In genomic region chr11:17207317-17208256, GRCh38 we compare ENCODE assay signal across 8 cellular contexts. TPM values are rescaled to one million over a fixed set of nuclear protein-coding genes. Genes with fewer than 3 reads are reported as not detected.
DNase-seq lines count a peak whose midpoint lies in the region; ATAC-seq, FAIRE-seq and TF ChIP-seq lines count a peak whose summit lies in the region.

Gene PIK3C2A, minus strand, starts transcription at chr11:17207986. Its CDS starts 38,245 bp downstream, at chr11:17169741.

- TF ChIP-seq CTCF in BE2C (IDR thresholded peaks at IDR 0.05; ENCODE audit: low read depth, low read length) (no peak), kidney (IDR thresholded peaks at IDR 0.05; ENCODE audit: borderline replicate concordance, extremely low read depth, insufficient read depth) (no peak)

- no peaks in the 10 kb centered on the region for H3K4me1 ChIP-seq in BE2C
- peaks cover 2 to 3% of the 10 kb centered on the region in 2 donors for H3K4me1 ChIP-seq in kidney (ENCODE audit: control insufficient read depth in 1 of 2, insufficient read depth in 1 of 2, low read depth in 1 of 2, low read length in 2 of 2)

- DNase-seq in BE2C = peak; percentile 89
- DNase-seq in GM19239 (ENCODE audit: insufficient read length, low spot score) = peak; percentile 87
- peak; percentile 79 for DNase-seq in NCI-H510A treated with DMSO at 0.1 percent for 48 hours (lab: John Stamatoyannopoulos, UW)
- peak; percentile 89 to 94 for DNase-seq in activated CD4-positive, alpha-beta T cell treated with anti-CD3 and anti-CD28 coated beads for 24 hours (ENCODE audit: low read depth in 2 of 2)
- peak; percentile 97 for DNase-seq in cerebellum (ENCODE audit: low spot score)
- peak; percentile 99 for DNase-seq in kidney
- peak; percentile 99 for DNase-seq in stimulated activated CD4-positive, alpha-beta T cell treated with anti-CD3 and anti-CD28 coated beads, Interleukin-15, amount 100 ng/mL, for 24 hours

- ATAC-seq in HG03442 (IDR thresholded peaks at IDR 0.05; ENCODE audit: unreplicated experiment) = peak; percentile 96

- H3K36me3 ChIP-seq in BE2C (no peaks in the 10 kb centered on the region), kidney (ENCODE audit: control insufficient read depth in 1 of 2, insufficient read depth in 2 of 2, low read length in 2 of 2) (no peaks in the 10 kb centered on the region)

- H3K9me3 ChIP-seq in BE2C (no peaks in the 10 kb centered on the region), kidney (ENCODE audit: control insufficient read depth in 1 of 2, low read length in 2 of 2) (no peaks in the 10 kb centered on the region)

- H3K4me3 ChIP-seq in BE2C (ENCODE audit: low read depth, low read length) = peak within 1 kb of the TSS; percentile 76
- peak within 1 kb of the TSS; percentile 67 to 87 for H3K4me3 ChIP-seq in kidney (ENCODE audit: low read length in 2 of 2)

- intact Hi-C loops in kidney (cut with DNase I) = no loop called here

- peak within 1 kb of the TSS; percentile 87 to 90 for H3K9ac ChIP-seq in kidney (ENCODE audit: low read length in 2 of 2)

- H3K27ac ChIP-seq in kidney (ENCODE audit: low read depth in 2 of 2, low read length in 2 of 2) = peak within 1 kb of the TSS; percentile 94 to 97

- no peaks in the 10 kb centered on the region for H3K27me3 ChIP-seq in BE2C

- peak; percentile 98 for FAIRE-seq in GM19239 (lab: Jason Lieb, UNC)
- FAIRE-seq in kidney (lab: Jason Lieb, UNC) = no peak

RNA-seq across cellular contexts. Expression of gene PIK3C2A, which starts in this region (rescaled TPM):
- polyA plus RNA-seq in BE2C (2012; ENCODE audit: insufficient read depth, insufficient read length, low read depth) = 10.3 TPM
- 57.6 TPM for total RNA-seq in cerebellum
- 107 TPM for total RNA-seq in kidney
- 9.8 TPM for polyA plus RNA-seq in kidney (ENCODE audit: insufficient read depth, low read depth, low replicate concordance)

Comparison
In these comparisons a context has a peak if more than half of its experiments do, and no peak if none do; other contexts are left out.
1. Peak in every context shown above with its lines: DNase-seq, ATAC-seq, H3K4me3 ChIP-seq and H3K27ac ChIP-seq.